In the genomic region with DNA sequence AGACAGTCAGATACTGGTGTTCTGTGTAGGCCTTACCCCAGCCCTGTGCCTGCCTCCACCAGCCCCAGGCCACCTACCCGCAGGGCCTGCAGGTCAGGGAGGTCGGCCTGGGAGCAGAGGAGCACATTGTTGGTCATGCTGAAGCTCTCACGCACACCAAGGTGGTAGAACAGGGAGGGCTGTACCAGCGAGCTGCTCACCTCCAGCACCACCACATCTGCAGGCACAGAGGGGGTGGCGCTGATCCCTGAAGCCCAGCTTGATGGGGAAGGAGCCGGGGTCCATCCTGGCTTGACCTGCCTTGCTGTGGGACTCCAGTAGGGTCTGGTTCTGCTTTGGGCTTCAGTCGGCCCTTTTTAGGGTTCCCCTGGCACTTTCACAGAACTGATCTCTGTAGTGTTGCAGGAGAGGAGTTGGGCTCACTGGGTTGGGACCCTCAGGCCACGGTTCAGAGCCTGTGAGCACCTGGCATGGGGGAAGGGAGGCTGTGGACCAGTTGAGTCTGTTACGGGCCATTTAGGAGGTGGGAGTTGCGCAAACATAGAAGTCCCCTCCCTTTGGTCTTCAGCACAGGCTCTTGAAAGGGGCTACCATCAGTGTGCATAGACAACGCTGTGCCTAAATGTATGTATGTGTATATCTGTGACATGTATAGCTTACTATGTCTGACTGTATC, we compare ENCODE assay signal across 9 cellular contexts. TPM values are rescaled to one million over a fixed set of nuclear protein-coding genes. Genes with fewer than 3 reads are reported as not detected.
DNase-seq lines count a peak whose midpoint lies in the region; TF ChIP-seq lines count a peak whose summit lies in the region.
"Had no signal": no experiment of that assay in that cellular context is flagged by ENCODE, and none has a peak within 500 bp of the region (broad histone marks: within the 10 kb centered on the region; RNA-seq: fewer than 3 reads in every experiment).

No MANE protein-coding gene starts in this region.

- H3K36me3 ChIP-seq in A673 (ENCODE audit: insufficient read depth, low read length, poor library complexity, severe bottlenecking) (no peaks in the 10 kb centered on the region), HUES48 (ENCODE audit: control insufficient read depth, insufficient read depth, low read length) (no peaks in the 10 kb centered on the region), breast epithelium (no peaks in the 10 kb centered on the region), mucosa of stomach (ENCODE audit: control insufficient read depth, insufficient read depth, low read length) (no peaks in the 10 kb centered on the region)

- H3K4me1 ChIP-seq in A673 (ENCODE audit: insufficient read depth, low read length, poor library complexity, severe bottlenecking) (peaks cover 10% of the 10 kb centered on the region), HUES48 (ENCODE audit: control insufficient read depth, insufficient read depth, low read length) (peaks cover 22% of the 10 kb centered on the region), breast epithelium (peaks cover 5 to 34% of the 10 kb centered on the region in 2 donors), mucosa of stomach (ENCODE audit: control insufficient read depth, insufficient read depth, low read length) (peaks cover 22% of the 10 kb centered on the region)

- no peak overlapping the region for H3K27ac ChIP-seq in A673 (ENCODE audit: low read depth, low read length, poor library complexity, severe bottlenecking)
- no peak overlapping the region for H3K27ac ChIP-seq in HUES48 (ENCODE audit: low read depth, low read length)
- H3K27ac ChIP-seq in breast epithelium = peak overlapping the region; percentile 97 to 98

- BruUV-seq in A673 (replicated peaks; lab: Mats Ljungman, UMichigan) = no TSS peak

- in situ Hi-C loops in GM13977 (cut with MboI; ENCODE audit: low pct_unique_long_range_greater_than_20kb, low sequenced_read_pairs, unreplicated experiment) = no loop called here

- TF ChIP-seq CTCF in A673 (conservative IDR thresholded peaks at IDR 0.05; ENCODE audit: low read depth, low read length) (no peak), breast epithelium (IDR thresholded peaks at IDR 0.05) (no peak), GM13977 (IDR thresholded peaks at IDR 0.05; ENCODE audit: extremely low read depth, insufficient read depth, missing control alignments) (no peak), lower leg skin (IDR thresholded peaks at IDR 0.05) (no peak)

- intact Hi-C loops in A673 (cut with micrococcal nuclease; ENCODE audit: unreplicated experiment) = no loop called here
- intact Hi-C loops in breast epithelium (cut with DNase I; ENCODE audit: low total_unique reads) = loop anchor here (10.0 kb wide), 1 partner anchor 60 kb away; no protein-coding TSS in a partner anchor
- intact Hi-C loops in lower leg skin (cut with DNase I; ENCODE audit: low total_unique reads) = no loop called here

- WGBS in lower leg skin, 2 donors = 58 to 62% methylated on average over 10 to 11 of the region's 11 CpGs

- POLR2A ChIA-PET in A673 (lab: Charles Lee; ENCODE audit: low non-redundant PET) = no interaction called here

- CTCF ChIA-PET in A673 (lab: Charles Lee) = interaction anchor here (1.1 to 1.7 kb wide), 5 partner anchors 7 to 305 kb away, joined by 3 to 11 read pairs (median 5); no protein-coding TSS in a partner anchor

- no peaks in the 10 kb centered on the region for H3K27me3 ChIP-seq in A673 (replicated peaks; ENCODE audit: insufficient read depth, low read depth, low read length, poor library complexity)
- peaks cover 25% of the 10 kb centered on the region for H3K27me3 ChIP-seq in HUES48 (ENCODE audit: control insufficient read depth, insufficient read depth, low read length)
- H3K27me3 ChIP-seq in breast epithelium = no peaks in the 10 kb centered on the region
- H3K27me3 ChIP-seq in mucosa of stomach (ENCODE audit: control insufficient read depth, insufficient read depth, low read length) = no peaks in the 10 kb centered on the region

- DNase-seq in A673 (ENCODE audit: low spot score) (no peak), breast epithelium (ENCODE audit: low spot score in 2 of 2) (no peak), GM13977 (ENCODE audit: low spot score) (no peak), HuH-7.5 (ENCODE audit: low spot score) (no peak), lower leg skin (ENCODE audit: low spot score in 2 of 2) (no peak), NCI-H82 (lab: John Stamatoyannopoulos, UW) (no peak)

- H3K9me3 ChIP-seq in A673 (ENCODE audit: low read depth, low read length, poor library complexity, severe bottlenecking) = no peaks in the 10 kb centered on the region
- H3K9me3 ChIP-seq in HUES48 (ENCODE audit: control insufficient read depth, insufficient read depth, low read length) = no peaks in the 10 kb centered on the region
- H3K9me3 ChIP-seq in breast epithelium = no peaks in the 10 kb centered on the region
- H3K9me3 ChIP-seq in mucosa of stomach (ENCODE audit: control insufficient read depth, low read length) = no peaks in the 10 kb centered on the region

- peak overlapping the region; percentile 59 for H3K4me3 ChIP-seq in A673 (ENCODE audit: low read depth, low read length, poor library complexity, severe bottlenecking)
- peak overlapping the region; percentile 69; the same call in 1 of the 2 replicates for H3K4me3 ChIP-seq in HUES48 (ENCODE audit: low read depth, low read length)
- H3K4me3 ChIP-seq in breast epithelium = peak overlapping the region; percentile 72 to 84 (median 79)
- peak overlapping the region; percentile 23 for H3K4me3 ChIP-seq in mucosa of stomach (ENCODE audit: low read length)
- H3K4me3 ChIP-seq in lower leg skin (ENCODE audit: low read depth, poor library complexity, severe bottlenecking) = no peak overlapping the region

- H3K9ac ChIP-seq in HUES48 (ENCODE audit: low read depth, low read length) (no peak overlapping the region), mucosa of stomach (ENCODE audit: low read length) (peak overlapping the region; percentile 68)

- TF ChIP-seq POLR2A in breast epithelium (IDR thresholded peaks at IDR 0.05) = no peak
- no peak for TF ChIP-seq POLR2A in lower leg skin (IDR thresholded peaks at IDR 0.05)

RNA-seq across cellular contexts. Expression of a gene that starts 1.9 kb away (rescaled TPM):
- total RNA-seq in A673 (2021) = 2.4 and 2.9 TPM in 2 replicates
- 10 to 100 TPM; 29.4 to 67.5 (median 52.0) TPM for total RNA-seq in breast epithelium
- 100 to 1,000 TPM in 2 of 4 donors, 10 to 100 TPM in 2; 85.0 to 140 (median 100) TPM for total RNA-seq in lower leg skin

RNA-seq across cellular contexts. Expression of a gene that starts 9.8 kb away (rescaled TPM):
- total RNA-seq in A673 (2021) (not detected in 2 replicates), breast epithelium (10 to 100 TPM in 1 of 3 donors, 1 to 10 TPM in 2; 6.0 to 10.5 (median 7.4) TPM), lower leg skin (1 to 10 TPM in 3 of 4 donors, not detected in 1; 1.0 to 6.5 (median 1.7) TPM)
- total RNA-seq: activated CD8-positive, alpha-beta memory T cell treated with anti-CD3 and anti-CD28 coated beads for 36 hours had no signal

RNA-seq across cellular contexts. Expression of a gene that starts 18.3 kb away (rescaled TPM):
- total RNA-seq in A673 (2021) (not detected in 2 replicates), breast epithelium (1 to 10 TPM in 1 of 3 donors, under 1 TPM in 1, not detected in 1; 0.66 to 5.3 TPM), lower leg skin (10 to 100 TPM in 2 of 4 donors, 1 to 10 TPM in 2; 4.3 to 12.0 (median 10.0) TPM)
- total RNA-seq: activated CD8-positive, alpha-beta memory T cell treated with anti-CD3 and anti-CD28 coated beads for 36 hours had no signal

RNA-seq across cellular contexts. Expression of a gene that starts 23.0 kb away (rescaled TPM):
- total RNA-seq in A673 (2021) (2.1 and 3.6 TPM in 2 replicates), breast epithelium (10 to 100 TPM in 2 of 3 donors, under 1 TPM in 1; 0.96 to 33.1 (median 22.3) TPM), lower leg skin (100 to 1,000 TPM; 183 to 231 (median 219) TPM)

RNA-seq across cellular contexts. Expression of a gene that starts 27.6 kb away (rescaled TPM):
- total RNA-seq in A673 (2021) (3.1 and 4.9 TPM in 2 replicates), breast epithelium (under 1 TPM in 2 of 3 donors, not detected in 1; 0.16 to 0.66 TPM), lower leg skin (1 to 10 TPM in 2 of 4 donors, under 1 TPM in 2; 0.22 to 1.3 (median 0.68) TPM)

Comparison
In these comparisons a context has a peak if more than half of its experiments do, and no peak if none do; other contexts are left out.
1. H3K27ac ChIP-seq: peak in breast epithelium (2 of 2); none in A673 (single experiment) and HUES48 (single experiment).